30 cellular contexts compared by ENCODE assay signal in genomic region chr4:2994917-2995316, GRCh38.
"Had no signal": no experiment of that assay in that cellular context is flagged by ENCODE, and none has a peak within 500 bp of the region (broad histone marks: within the 10 kb centered on the region; RNA-seq: fewer than 3 reads in every experiment).

No MANE protein-coding gene starts in this region.

- H3K27me3 ChIP-seq: colonic mucosa, dorsolateral prefrontal cortex, esophagus muscularis mucosa, esophagus squamous epithelium, gastrocnemius medialis, gastroesophageal sphincter, heart left ventricle, heart right ventricle, hepatocyte had no signal

- H3K79me2 ChIP-seq: hepatocyte had no signal

- FAIRE-seq: endometrium, endothelial cell of umbilical vein, frontal cortex had no signal

- ATAC-seq: effector memory CD8-positive, alpha-beta T cell; esophagus mucosa; foreskin keratinocyte; gastrocnemius medialis; gastroesophageal sphincter; heart left ventricle; heart right ventricle had no signal

- H2AFZ ChIP-seq: hepatocyte had no signal

- DNase-seq: colonic mucosa; cortex of kidney; dermis blood vessel endothelial cell; dorsolateral prefrontal cortex; effector CD4-positive, alpha-beta T cell; effector CD8-positive, alpha-beta T cell; effector memory CD4-positive, alpha-beta T cell; effector memory CD8-positive, alpha-beta T cell; endodermal cell; erythroblast; esophagus squamous epithelium; foreskin fibroblast; foreskin keratinocyte; foreskin melanocyte; gastrocnemius medialis; glutamatergic neuron; head of caudate nucleus; heart left ventricle; heart right ventricle; hippocampal formation had no signal

- H3K9me3 ChIP-seq: colonic mucosa, esophagus muscularis mucosa, esophagus squamous epithelium, gastrocnemius medialis, gastroesophageal sphincter, heart left ventricle, heart right ventricle had no signal

- H3K4me1 Mint-ChIP-seq: endodermal cell had no signal

- H3K27ac Mint-ChIP-seq: dendritic cell treated with granulocyte-macrophage colony-stimulating factor and Interleukin-4, amounts not matched to agents 40 ng/mL and 50 ng/mL, for 4 days; effector memory CD8-positive, alpha-beta T cell; endodermal cell had no signal

- H3K36me3 ChIP-seq: colonic mucosa, esophagus muscularis mucosa, esophagus squamous epithelium, gastrocnemius medialis, gastroesophageal sphincter had no signal

- H3K27ac ChIP-seq: colonic mucosa, coronary artery, dorsolateral prefrontal cortex, epithelial cell of prostate, esophagus muscularis mucosa, esophagus squamous epithelium, foreskin keratinocyte, gastrocnemius medialis, gastroesophageal sphincter, heart left ventricle, heart right ventricle, hepatocyte had no signal

- H3K4me3 Mint-ChIP-seq: dendritic cell treated with granulocyte-macrophage colony-stimulating factor and Interleukin-4, amounts not matched to agents 40 ng/mL and 50 ng/mL, for 4 days; effector memory CD8-positive, alpha-beta T cell; endodermal cell had no signal

- H3K27me3 Mint-ChIP-seq: dendritic cell treated with granulocyte-macrophage colony-stimulating factor and Interleukin-4, amounts not matched to agents 40 ng/mL and 50 ng/mL, for 4 days had no signal

- H3K4me2 ChIP-seq: hepatocyte had no signal

- H3K4me3 ChIP-seq: colonic mucosa, coronary artery, dorsolateral prefrontal cortex, esophagus muscularis mucosa, esophagus squamous epithelium, gastrocnemius medialis, gastroesophageal sphincter, heart left ventricle, heart right ventricle, hepatocyte had no signal

- H3K4me1 ChIP-seq: colonic mucosa, esophagus muscularis mucosa, foreskin keratinocyte, gastrocnemius medialis, gastroesophageal sphincter, heart left ventricle, heart right ventricle had no signal

- H3K9me3 Mint-ChIP-seq: dendritic cell treated with granulocyte-macrophage colony-stimulating factor and Interleukin-4, amounts not matched to agents 40 ng/mL and 50 ng/mL, for 4 days; effector memory CD8-positive, alpha-beta T cell; endodermal cell had no signal
